Comparison of ENCODE assay signal across 9 cellular contexts in the genomic region with DNA sequence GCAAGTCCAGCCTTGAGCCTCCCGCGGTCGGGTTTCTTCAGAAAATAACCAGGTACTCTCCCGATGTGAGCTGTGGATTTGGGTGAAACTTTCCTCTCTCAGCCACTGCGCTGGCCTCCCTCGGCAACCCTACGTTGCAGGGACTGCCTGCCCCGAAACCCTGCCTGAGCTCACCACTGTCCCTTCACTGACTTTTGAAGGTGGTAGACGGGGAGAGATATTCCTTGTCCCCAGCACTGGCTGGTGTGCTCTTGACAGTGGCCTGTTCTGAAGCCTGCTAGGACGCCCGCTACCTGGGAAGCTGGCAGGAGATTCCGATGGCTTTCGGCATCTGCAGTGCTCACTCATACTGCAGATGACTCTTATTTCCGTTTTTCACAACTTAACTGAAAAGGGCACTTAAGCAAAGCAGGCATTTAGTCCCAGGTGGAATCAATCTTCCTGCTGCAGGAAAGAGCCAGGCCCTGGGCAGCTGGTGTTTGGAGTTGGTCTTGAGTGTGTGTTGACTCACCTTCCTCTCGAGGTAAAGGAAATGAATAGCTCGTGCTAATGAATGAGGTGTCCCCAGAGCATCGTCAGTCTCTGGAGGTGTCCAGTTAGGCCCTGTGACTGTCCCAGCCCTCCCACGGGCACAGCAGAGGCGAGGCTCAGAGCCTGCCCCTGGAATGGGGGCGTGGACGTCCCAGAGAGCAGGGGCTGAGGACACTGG.
A peak's percentile ranks its signal among the peaks of the same experiment; 100 is the strongest.
DNase-seq lines count a peak whose midpoint lies in the region; ATAC-seq, FAIRE-seq and TF ChIP-seq lines count a peak whose summit lies in the region.
"Had no signal": no experiment of that assay in that cellular context is flagged by ENCODE, and none has a peak within 500 bp of the region (broad histone marks: within the 10 kb centered on the region; RNA-seq: fewer than 3 reads in every experiment).

No MANE protein-coding gene starts in this region.

- SMC1A ChIA-PET in GM12878 (lab: Charles Lee; ENCODE audit: uncharacterized antibody, unreplicated experiment), result no interaction called here

- no peaks in the 10 kb centered on the region for H3K79me2 ChIP-seq in GM12878 (ENCODE audit: control insufficient read depth, insufficient read depth, low read length)

- no peaks in the 10 kb centered on the region for H3K36me3 ChIP-seq in GM12878 (ENCODE audit: control insufficient read depth in 2 of 2, insufficient read depth in 2 of 2, low read length in 1 of 2)

- H3K4me3 Mint-ChIP-seq in nephron progenitor cell, result peak overlapping the region; percentile 41

- CTCF ChIA-PET in GM12878 (lab: Yijun Ruan, JAX), result interaction anchor here (0.8 to 2.6 kb wide), 3 partner anchors 243 to 263 kb away, joined by 3 to 10 read pairs (median 4); no protein-coding TSS in a partner anchor

- H3K9ac ChIP-seq in GM12878 (ENCODE audit: control insufficient read depth, insufficient read depth, low read length), result no peak overlapping the region

- in situ Hi-C loops in GM12878 (cut with MboI), result no loop called here

- H3K4me2 ChIP-seq in GM12878 (ENCODE audit: control insufficient read depth, insufficient read depth), result peak overlapping the region; percentile 47; the same call in 1 of the 2 replicates

- WGBS in GM12878 (ENCODE audit: insufficient coverage, insufficient replicate concordance, low lambda C conversion rate, missing lambda C conversion rate), result 47% methylated on average over 21 of the region's 21 CpGs

- no peak for TF ChIP-seq POLR2A in GM12878 (IDR thresholded peaks at IDR 0.05; ENCODE audit: low read depth, low read length)

- no peak overlapping the region for H2AFZ ChIP-seq in GM12878 (ENCODE audit: control insufficient read depth, low read depth, low read length)

- intact Hi-C loops in GM12878 (cut with micrococcal nuclease; ENCODE audit: unreplicated experiment), result no loop called here

- H3K9me3 Mint-ChIP-seq in nephron progenitor cell, result no peaks in the 10 kb centered on the region

- H3K4me1 ChIP-seq in GM12878 (ENCODE audit: control insufficient read depth, insufficient read depth, low read length), result peaks cover 11% of the 10 kb centered on the region

- POLR2A ChIA-PET in GM12878 (lab: Charles Lee), result no interaction called here

- no peaks in the 10 kb centered on the region for H3K36me3 Mint-ChIP-seq in nephron progenitor cell (ENCODE audit: low read depth)

- no TSS peak for BruUV-seq in GM12878 (replicated peaks; lab: Mats Ljungman, UMichigan)

- DNase-seq in H4 (ENCODE audit: low spot score), result peak; percentile 37
- peak; percentile 25 for DNase-seq in NCI-H2081 treated with DMSO at 0.1 percent for 48 hours (lab: John Stamatoyannopoulos, UW)
- DNase-seq in GM12878 (ENCODE audit: low read depth, low spot score), result no peak
- no peak for DNase-seq in nephron progenitor cell
- DNase-seq in NCI-H2171 treated with DMSO at 0.1 percent for 48 hours (lab: John Stamatoyannopoulos, UW), result no peak
- DNase-seq in stimulated activated CD4-positive, alpha-beta T cell treated with anti-CD3 and anti-CD28 coated beads, Interleukin-15, amount 100 ng/mL, for 24 hours, result no peak
- DNase-seq: activated CD4-positive, alpha-beta T cell treated with anti-CD3 and anti-CD28 coated beads, Interleukin-2, amount 50 U/mL, for 48 hours had no signal

- H3K27me3 Mint-ChIP-seq in nephron progenitor cell (ENCODE audit: low read depth, poor library complexity), result peaks cover 9% of the 10 kb centered on the region

- no peak overlapping the region for H3K4me3 ChIP-seq in GM12878

- H3K27ac Mint-ChIP-seq in nephron progenitor cell, result peak overlapping the region; percentile 45

- peaks cover 51% of the 10 kb centered on the region for H3K4me1 Mint-ChIP-seq in nephron progenitor cell

- RAD21 ChIA-PET in GM12878 (lab: Charles Lee; ENCODE audit: unreplicated experiment), result interaction anchor here (1.9 kb wide), 1 partner anchor 258 kb away, joined by 5 read pairs; no protein-coding TSS in a partner anchor

- TF ChIP-seq CTCF in GM12878 (IDR thresholded peaks at IDR 0.05 in 2 of 3, conservative IDR thresholded peaks at IDR 0.05 in 1 of 3; ENCODE audit: control insufficient read depth in 2 of 3, extremely low read depth in 1 of 3, insufficient read depth in 1 of 3, low read depth in 3 of 3, low read length in 3 of 3) (no peak), nephron progenitor cell (IDR thresholded peaks at IDR 0.05) (no peak)

- no peak for FAIRE-seq in GM12878 (lab: Jason Lieb, UNC)

- H3K27me3 ChIP-seq in GM12878 (replicated peaks in 1 of 2; ENCODE audit: control insufficient read depth in 2 of 2, insufficient read depth in 2 of 2, low read length in 1 of 2), result no peaks in the 10 kb centered on the region

- H3K9me3 ChIP-seq in GM12878 (replicated peaks; ENCODE audit: control insufficient read depth, insufficient read depth, low read length), result no peaks in the 10 kb centered on the region

- TF ChIP-seq EP300 in GM12878 (IDR thresholded peaks at IDR 0.05; ENCODE audit: borderline replicate concordance in 1 of 2, control insufficient read depth in 1 of 2, low read depth in 2 of 2, low read length in 2 of 2), result no peak

- ATAC-seq in GM12878, result no peak
- no peak for ATAC-seq in GM18498 (IDR thresholded peaks at IDR 0.05; ENCODE audit: unreplicated experiment)
- no peak for ATAC-seq in HG03139 (IDR thresholded peaks at IDR 0.05; ENCODE audit: unreplicated experiment)

- H4K20me1 ChIP-seq in GM12878 (ENCODE audit: control insufficient read depth, insufficient read depth), result no peaks in the 10 kb centered on the region

- TF ChIP-seq RAD21 in GM12878 (IDR thresholded peaks at IDR 0.05; ENCODE audit: insufficient read depth, low read depth, low read length), result no peak

- no peak overlapping the region for H3K27ac ChIP-seq in GM12878 (ENCODE audit: control insufficient read depth, insufficient read depth)

TF ChIP-seq in GM12878, 131 proteins besides CTCF, POLR2A, EP300 and RAD21:
- peak; percentile 58; the same call in 1 of the 2 replicates for TF ChIP-seq EED (IDR thresholded peaks at IDR 0.05; ENCODE audit: low read depth)
- peak; percentile 13; the same call in 1 of the 2 replicates for TF ChIP-seq RUNX3 (IDR thresholded peaks at IDR 0.05; ENCODE audit: low read length)
- no peak for TF ChIP-seq ESRRA (IDR thresholded peaks at IDR 0.05; ENCODE audit: low read length)
TF ChIP-seq in GM12878: peak in this region for 2.

Comparison
In these comparisons a context has a peak if more than half of its experiments do, and no peak if none do; other contexts are left out.
1. DNase-seq: peak in H4 (single experiment) and NCI-H2081 treated with DMSO at 0.1 percent for 48 hours (single experiment); none in GM12878 (single experiment), nephron progenitor cell (single experiment), NCI-H2171 treated with DMSO at 0.1 percent for 48 hours (single experiment) and stimulated activated CD4-positive, alpha-beta T cell treated with anti-CD3 and anti-CD28 coated beads, Interleukin-15, amount 100 ng/mL, for 24 hours (single experiment).